ENCODE assay signal across 25 cellular contexts in the genomic region with DNA sequence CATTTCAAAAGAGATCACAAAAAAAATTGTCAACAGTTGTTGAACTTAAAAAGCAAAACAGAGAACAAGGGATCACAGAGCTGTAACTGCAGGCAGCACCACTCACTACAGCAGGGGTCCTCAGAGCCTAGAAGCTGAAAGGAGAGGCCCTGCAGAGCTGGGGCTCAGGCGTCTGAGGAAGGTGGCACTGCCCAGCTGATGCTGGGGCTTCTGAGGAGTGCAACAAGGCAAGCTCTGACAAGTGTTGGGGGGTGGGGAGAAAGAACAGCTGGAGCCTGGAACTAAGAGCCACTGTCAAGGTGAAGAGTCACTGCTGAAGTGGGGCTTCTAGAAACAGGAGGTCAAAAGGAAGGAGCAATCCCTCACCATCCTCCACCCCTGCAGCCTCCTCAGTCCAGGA. TPM values are rescaled to one million over a fixed set of nuclear protein-coding genes. Genes with fewer than 3 reads are reported as not detected.
DNase-seq lines count a peak whose midpoint lies in the region; ATAC-seq and TF ChIP-seq lines count a peak whose summit lies in the region.
"Had no signal": no experiment of that assay in that cellular context is flagged by ENCODE, and none has a peak within 500 bp of the region (broad histone marks: within the 10 kb centered on the region; RNA-seq: fewer than 3 reads in every experiment).

No MANE protein-coding gene starts in this region.

- ATAC-seq in stimulated activated naive CD8-positive, alpha-beta T cell treated with anti-CD3 and anti-CD28 coated beads, Interleukin-15, amount 100 ng/mL, for 72 hours = peak; percentile 33
- no peak for ATAC-seq in stimulated activated naive CD8-positive, alpha-beta T cell treated with anti-CD3 and anti-CD28 coated beads, Interleukin-15, Interleukin-2, amounts not matched to agents 100 U/mL and 50 U/mL, for 24 hours
- no peak for ATAC-seq in HG03280 (IDR thresholded peaks at IDR 0.05; ENCODE audit: unreplicated experiment)
- ATAC-seq in GM18909 (IDR thresholded peaks at IDR 0.05; ENCODE audit: poor library complexity, unreplicated experiment) = no peak
- ATAC-seq: gastroesophageal sphincter; left cardiac atrium; natural killer cell; stimulated activated memory B cell treated with anti-CD40 and anti-IgM and Interleukin-4, amounts not matched to agents 10 μg/mL and 1 μg/mL and 100 μg/mL, for 72 hours had no signal

- H3K36me3 ChIP-seq in SJCRH30 (no peaks in the 10 kb centered on the region), thyroid gland (no peaks in the 10 kb centered on the region)
- H3K36me3 ChIP-seq: gastroesophageal sphincter, tibial nerve had no signal

- H3K4me3 Mint-ChIP-seq in stimulated activated naive CD8-positive, alpha-beta T cell treated with anti-CD3 and anti-CD28 coated beads, Interleukin-15, amount 100 ng/mL, for 72 hours = no peak overlapping the region
- H3K4me3 Mint-ChIP-seq: activated CD4-positive, alpha-beta memory T cell treated with anti-CD3 and anti-CD28 coated beads, Interleukin-2, amount 10 ng/mL, durations not matched to agents 7 days and 5 days; activated T-cell treated with anti-CD3 and anti-CD28 coated beads, Interleukin-2, amount 50 U/mL, for 24 hours; mesothelial cell of epicardium; natural killer cell; stimulated activated memory B cell treated with anti-CD40 and anti-IgM and Interleukin-4, amounts not matched to agents 10 μg/mL and 1 μg/mL and 100 μg/mL, for 72 hours had no signal

- no peak for TF ChIP-seq POLR2A in thyroid gland (IDR thresholded peaks at IDR 0.05)

- no peak for DNase-seq in stimulated activated naive CD8-positive, alpha-beta T cell treated with anti-CD3 and anti-CD28 coated beads, Interleukin-15, amount 100 ng/mL, for 72 hours
- no peak for DNase-seq in stimulated activated naive CD8-positive, alpha-beta T cell treated with anti-CD3 and anti-CD28 coated beads, Interleukin-15, Interleukin-2, amounts not matched to agents 100 U/mL and 50 U/mL, for 24 hours
- peak; percentile 43 to 62 for DNase-seq in SJCRH30
- DNase-seq in iPS-NIHi7 (ENCODE audit: extremely low spot score) = peak; percentile 45
- peak; percentile 20 to 25 for DNase-seq in thyroid gland
- DNase-seq in activated effector memory CD4-positive, alpha-beta T cell treated with anti-CD3 and anti-CD28 coated beads, Interleukin-2, amount 50 U/mL, for 16 hours = no peak
- DNase-seq: ACHN; activated CD4-positive, alpha-beta memory T cell treated with anti-CD3 and anti-CD28 coated beads, Interleukin-2, amount 10 ng/mL, durations not matched to agents 7 days and 5 days; activated naive CD4-positive, alpha-beta T cell treated with Interleukin-2 at 50 U/mL for 16 hours; activated T-cell treated with anti-CD3 and anti-CD28 coated beads, Interleukin-2, amount 50 U/mL, for 24 hours; amniotic stem cell; left cardiac atrium; natural killer cell; NCI-H2081 treated with DMSO at 0.1 percent for 48 hours; NCI-H774; PC-9; T-helper 2 cell had no signal

- intact Hi-C loops in thyroid gland (cut with DNase I) = loop anchor here (10.0 kb wide), 1 partner anchor 50 kb away; a partner anchor contains a TSS

- TF ChIP-seq CTCF in thyroid gland (IDR thresholded peaks at IDR 0.05) = no peak

- H3K27ac ChIP-seq in SJCRH30 = no peak overlapping the region
- H3K27ac ChIP-seq in thyroid gland = peak overlapping the region; percentile 42 to 71 (median 58)
- H3K27ac ChIP-seq: C4-2B, gastroesophageal sphincter, KMS-11, PC-9, tibial nerve had no signal

- H3K9me3 ChIP-seq in SJCRH30 (replicated peaks) = no peaks in the 10 kb centered on the region
- H3K9me3 ChIP-seq in thyroid gland = no peaks in the 10 kb centered on the region
- H3K9me3 ChIP-seq: gastroesophageal sphincter, tibial nerve had no signal

- H3K4me3 ChIP-seq in SJCRH30 (no peak overlapping the region), thyroid gland (replicated peaks in 1 of 3) (no peak overlapping the region)
- H3K4me3 ChIP-seq: gastroesophageal sphincter, PC-9, tibial nerve had no signal

- H3K9me3 Mint-ChIP-seq in stimulated activated naive CD8-positive, alpha-beta T cell treated with anti-CD3 and anti-CD28 coated beads, Interleukin-15, amount 100 ng/mL, for 72 hours = peaks cover 0 to 7% of the 10 kb centered on the region in 2 donors
- H3K9me3 Mint-ChIP-seq: mesothelial cell of epicardium; natural killer cell; stimulated activated memory B cell treated with anti-CD40 and anti-IgM and Interleukin-4, amounts not matched to agents 10 μg/mL and 1 μg/mL and 100 μg/mL, for 72 hours had no signal

- H3K4me1 Mint-ChIP-seq in stimulated activated naive CD8-positive, alpha-beta T cell treated with anti-CD3 and anti-CD28 coated beads, Interleukin-15, amount 100 ng/mL, for 72 hours = no peaks in the 10 kb centered on the region
- H3K4me1 Mint-ChIP-seq: activated CD4-positive, alpha-beta memory T cell treated with anti-CD3 and anti-CD28 coated beads, Interleukin-2, amount 10 ng/mL, durations not matched to agents 7 days and 5 days; natural killer cell; stimulated activated memory B cell treated with anti-CD40 and anti-IgM and Interleukin-4, amounts not matched to agents 10 μg/mL and 1 μg/mL and 100 μg/mL, for 72 hours had no signal

- H3K27me3 ChIP-seq in SJCRH30 (no peaks in the 10 kb centered on the region), thyroid gland (no peaks in the 10 kb centered on the region)
- H3K27me3 ChIP-seq: gastroesophageal sphincter, tibial nerve had no signal

- WGBS in thyroid gland, 2 donors = 36 to 47% methylated on average over 1 of the region's 1 CpG

- H3K4me1 ChIP-seq in SJCRH30 (peaks cover 22% of the 10 kb centered on the region), thyroid gland (peaks cover 23 to 25% of the 10 kb centered on the region in 2 donors)

- H3K27me3 Mint-ChIP-seq in stimulated activated naive CD8-positive, alpha-beta T cell treated with anti-CD3 and anti-CD28 coated beads, Interleukin-15, amount 100 ng/mL, for 72 hours = no peaks in the 10 kb centered on the region
- H3K27me3 Mint-ChIP-seq: activated CD4-positive, alpha-beta memory T cell treated with anti-CD3 and anti-CD28 coated beads, Interleukin-2, amount 10 ng/mL, durations not matched to agents 7 days and 5 days; stimulated activated memory B cell treated with anti-CD40 and anti-IgM and Interleukin-4, amounts not matched to agents 10 μg/mL and 1 μg/mL and 100 μg/mL, for 72 hours had no signal

- H3K27ac Mint-ChIP-seq in stimulated activated naive CD8-positive, alpha-beta T cell treated with anti-CD3 and anti-CD28 coated beads, Interleukin-15, amount 100 ng/mL, for 72 hours = no peak overlapping the region
- H3K27ac Mint-ChIP-seq: activated CD4-positive, alpha-beta memory T cell treated with anti-CD3 and anti-CD28 coated beads, Interleukin-2, amount 10 ng/mL, durations not matched to agents 7 days and 5 days; activated T-cell treated with anti-CD3 and anti-CD28 coated beads, Interleukin-2, amount 50 U/mL, for 24 hours; mesothelial cell of epicardium; natural killer cell; stimulated activated memory B cell treated with anti-CD40 and anti-IgM and Interleukin-4, amounts not matched to agents 10 μg/mL and 1 μg/mL and 100 μg/mL, for 72 hours had no signal

RNA-seq across cellular contexts. Expression of a gene that starts 46.2 kb away (rescaled TPM):
- total RNA-seq in SJCRH30 (2014; rRNA removed; shearing (Covaris generic)) = 1.5 and 2.6 TPM in 2 replicates
- total RNA-seq in thyroid gland = 10 to 100 TPM in 2 of 4 donors, 1 to 10 TPM in 2; 6.2 to 20.9 (median 13.4) TPM

Comparison
In these comparisons a context has a peak if more than half of its experiments do, and no peak if none do; other contexts are left out.
1. DNase-seq: peak in SJCRH30 (2 of 2), iPS-NIHi7 (single experiment) and thyroid gland (2 of 2); none in stimulated activated naive CD8-positive, alpha-beta T cell treated with anti-CD3 and anti-CD28 coated beads, Interleukin-15, amount 100 ng/mL, for 72 hours (0 of 2), stimulated activated naive CD8-positive, alpha-beta T cell treated with anti-CD3 and anti-CD28 coated beads, Interleukin-15, Interleukin-2, amounts not matched to agents 100 U/mL and 50 U/mL, for 24 hours (single experiment) and activated effector memory CD4-positive, alpha-beta T cell treated with anti-CD3 and anti-CD28 coated beads, Interleukin-2, amount 50 U/mL, for 16 hours (single experiment).